Comparison of ENCODE assay signal across 29 cellular contexts in genomic region chr1:27687906-27688305, GRCh38. TPM values are rescaled to one million over a fixed set of nuclear protein-coding genes. Genes with fewer than 3 reads are reported as not detected.
"Had no signal": no experiment of that assay in that cellular context is flagged by ENCODE, and none has a peak within 500 bp of the region (broad histone marks: within the 10 kb centered on the region; RNA-seq: fewer than 3 reads in every experiment).

No MANE protein-coding gene starts in this region.

- FAIRE-seq: astrocyte, bronchial epithelial cell had no signal

- DNase-seq: activated CD4-positive, alpha-beta memory T cell treated with anti-CD3 and anti-CD28 coated beads, Interleukin-2, amount 10 ng/mL, durations not matched to agents 7 days and 5 days; activated CD4-positive, alpha-beta T cell treated with anti-CD3 and anti-CD28 coated beads for 1 hour; activated CD4-positive, alpha-beta T cell treated with anti-CD3 and anti-CD28 coated beads for 4 hours; activated CD4-positive, alpha-beta T cell treated with anti-CD3 and anti-CD28 coated beads, Interleukin-2, amount 10 ng/mL, durations not matched to agents 7 days and 5 days; activated CD4-positive, alpha-beta T cell treated with anti-CD3 and anti-CD28 coated beads, Interleukin-2, amount 50 U/mL, for 4 hours; activated CD4-positive, CD25-positive, alpha-beta regulatory T cell; activated CD8-positive, alpha-beta memory T cell treated with anti-CD3 and anti-CD28 coated beads, Interleukin-2, amount 50 U/mL, for 48 hours; activated gamma-delta T cell treated with Interleukin-2 at 50 U/mL for 16 hours; activated naive CD4-positive, alpha-beta T cell treated with anti-CD3 and anti-CD28 coated beads, Interleukin-2, amount 50 U/mL, for 16 hours; activated naive CD4-positive, alpha-beta T cell treated with Interleukin-2 at 50 U/mL for 16 hours; activated T-cell treated with anti-CD3 and anti-CD28 coated beads for 4 hours; activated T-cell treated with anti-CD3 and anti-CD28 coated beads, Interleukin-2, amount 50 U/mL, for 24 hours; activated T-cell treated with anti-CD3 and anti-CD28 coated beads, Interleukin-2, amount 50 U/mL, for 72 hours; amniotic stem cell; anterior cingulate cortex; brain microvascular endothelial cell; dorsolateral prefrontal cortex; effector memory CD4-positive, alpha-beta T cell; endodermal cell; erythroblast; foreskin keratinocyte; gastrocnemius medialis; glutamatergic neuron; heart left ventricle; T-helper 2 cell had no signal

- H3K4me3 ChIP-seq: coronary artery, dorsolateral prefrontal cortex, esophagus muscularis mucosa, gastrocnemius medialis, heart left ventricle had no signal

- H3K27me3 ChIP-seq: brain microvascular endothelial cell, foreskin keratinocyte, gastrocnemius medialis, heart left ventricle had no signal

- ATAC-seq: activated T-cell treated with anti-CD3 and anti-CD28 coated beads, Interleukin-2, amount 50 U/mL, for 72 hours; foreskin keratinocyte; gastrocnemius medialis; heart left ventricle had no signal

- H3K9me3 ChIP-seq: esophagus muscularis mucosa, gastrocnemius medialis, heart left ventricle had no signal

- H3K27ac ChIP-seq: brain microvascular endothelial cell, coronary artery, dorsolateral prefrontal cortex, esophagus muscularis mucosa, foreskin keratinocyte, gastrocnemius medialis, heart left ventricle had no signal

- H3K36me3 ChIP-seq: brain microvascular endothelial cell, esophagus muscularis mucosa, gastrocnemius medialis, heart left ventricle had no signal

- H3K4me1 ChIP-seq: esophagus muscularis mucosa, foreskin keratinocyte, gastrocnemius medialis had no signal

RNA-seq across cellular contexts. Expression of gene FGR, which starts 52.9 kb away (rescaled TPM):
- total RNA-seq: activated CD4-positive, alpha-beta memory T cell treated with anti-CD3 and anti-CD28 coated beads, Interleukin-2, amount 10 ng/mL, durations not matched to agents 7 days and 5 days; activated CD4-positive, alpha-beta T cell treated with anti-CD3 and anti-CD28 coated beads, Interleukin-2, amount 10 ng/mL, durations not matched to agents 7 days and 5 days; astrocyte; endodermal cell; foreskin keratinocyte had no signal
